Comparison of ENCODE assay signal across 20 cellular contexts in genomic region chr7:158992759-158993158, GRCh38.
"Had no signal": no experiment of that assay in that cellular context is flagged by ENCODE, and none has a peak within 500 bp of the region (broad histone marks: within the 10 kb centered on the region; RNA-seq: fewer than 3 reads in every experiment).

No MANE protein-coding gene starts in this region.

- H3K4me3 Mint-ChIP-seq: activated B cell treated with CpG ODN at 0.5 μM for 24 hours; central memory CD8-positive, alpha-beta T cell; natural killer cell; stimulated activated memory B cell treated with anti-CD40 and anti-IgM and Interleukin-4, amounts not matched to agents 10 μg/mL and 1 μg/mL and 100 μg/mL, for 72 hours had no signal

- ATAC-seq: gastrocnemius medialis; right lobe of liver; stimulated activated memory B cell treated with anti-CD40 and anti-IgM and Interleukin-4, amounts not matched to agents 10 μg/mL and 1 μg/mL and 100 μg/mL, for 72 hours had no signal

- H3K27ac ChIP-seq: epithelial cell of prostate, gastrocnemius medialis, prostate gland, right lobe of liver, spleen had no signal

- H3K4me1 Mint-ChIP-seq: activated B cell treated with CpG ODN at 0.5 μM for 24 hours; central memory CD8-positive, alpha-beta T cell; stimulated activated memory B cell treated with anti-CD40 and anti-IgM and Interleukin-4, amounts not matched to agents 10 μg/mL and 1 μg/mL and 100 μg/mL, for 72 hours had no signal

- H3K4me3 ChIP-seq: gastrocnemius medialis, prostate gland, right lobe of liver, spleen had no signal

- H3K27ac Mint-ChIP-seq: activated B cell treated with CpG ODN at 0.5 μM for 24 hours; activated naive CD8-positive, alpha-beta T cell; activated T-helper 2 cell treated with anti-CD3 and anti-CD28 coated beads, Interferon-gamma antibody, Interleukin-2, Interleukin-4, amounts not matched to agents 10 μg/mL and 5 μg/mL and 100 μg/mL, durations not matched to agents 14 hours and 24 hours and 36 hours; brain; natural killer cell; stimulated activated memory B cell treated with anti-CD40 and anti-IgM and Interleukin-4, amounts not matched to agents 10 μg/mL and 1 μg/mL and 100 μg/mL, for 72 hours had no signal

- DNase-seq: activated B cell treated with CpG ODN at 0.5 μM for 24 hours; activated CD4-positive, alpha-beta T cell treated with anti-CD3 and anti-CD28 coated beads, Interleukin-2, amount 50 U/mL, for 1 hour; activated T-cell treated with anti-CD3 and anti-CD28 coated beads for 4 hours; amygdala; effector memory CD4-positive, alpha-beta T cell; gastrocnemius medialis; natural killer cell; occipital lobe; right lobe of liver; spleen; stimulated activated CD4-positive, alpha-beta T cell treated with anti-CD3 and anti-CD28 coated beads, Interleukin-1b, Interleukin-23, amount 100 ng/mL, for 48 hours; substantia nigra; T-helper 1 cell had no signal

- H3K36me3 Mint-ChIP-seq: activated naive CD8-positive, alpha-beta T cell; stimulated activated memory B cell treated with anti-CD40 and anti-IgM and Interleukin-4, amounts not matched to agents 10 μg/mL and 1 μg/mL and 100 μg/mL, for 72 hours had no signal

- H3K9me3 Mint-ChIP-seq: central memory CD8-positive, alpha-beta T cell had no signal

- H3K4me1 ChIP-seq: gastrocnemius medialis, prostate gland, right lobe of liver had no signal

- H3K9me3 ChIP-seq: gastrocnemius medialis, prostate gland, right lobe of liver had no signal

- H3K36me3 ChIP-seq: gastrocnemius medialis, prostate gland, right lobe of liver, spleen had no signal
